ENCODE assay signal across 8 cellular contexts in genomic region chr17:80859004-80859941, GRCh38.
DNase-seq lines count a peak whose midpoint lies in the region; ATAC-seq, FAIRE-seq and TF ChIP-seq lines count a peak whose summit lies in the region.

No MANE protein-coding gene starts in this region.

- BruUV-seq in A673 (replicated peaks; lab: Mats Ljungman, UMichigan) (no TSS peak), IMR-90 (replicated peaks; lab: Mats Ljungman, UMichigan) (no TSS peak)

- POLR2A ChIA-PET in A673 (lab: Charles Lee; ENCODE audit: low non-redundant PET) (interaction anchor here (0.6 kb wide), 1 partner anchor 333 kb away, joined by 3 read pairs; no protein-coding TSS in a partner anchor), IMR-90 (lab: Charles Lee; ENCODE audit: unreplicated experiment) (interaction anchor here (0.6 kb wide), 1 partner anchor 315 kb away, joined by 3 read pairs; no protein-coding TSS in a partner anchor)

- H2BK5ac ChIP-seq in IMR-90 (ENCODE audit: low read depth, low read length, poor library complexity, severe bottlenecking): peak overlapping the region; percentile 100

- H3K14ac ChIP-seq in IMR-90 (replicated peaks; ENCODE audit: low read depth, low read length): peak overlapping the region; percentile 98

- H3K4me3 ChIP-seq in A673 (ENCODE audit: low read depth, low read length, poor library complexity, severe bottlenecking): no peak overlapping the region
- H3K4me3 ChIP-seq in IMR-90 (ENCODE audit: insufficient read depth, low read depth, low read length): no peak overlapping the region
- no peak overlapping the region for H3K4me3 ChIP-seq in astrocyte (ENCODE audit: insufficient read depth, low read depth, low read length)

- peaks cover 1% of the 10 kb centered on the region for H3K27me3 Mint-ChIP-seq in astrocyte (ENCODE audit: low read depth, unreplicated experiment)

- H4K20me1 ChIP-seq in IMR-90 (ENCODE audit: insufficient read depth, low read length) (no peaks in the 10 kb centered on the region), astrocyte (ENCODE audit: insufficient read depth, low read length) (no peaks in the 10 kb centered on the region)

- peak overlapping the region; percentile 100 for H2AK5ac ChIP-seq in IMR-90 (ENCODE audit: low read depth, low read length)

- intact Hi-C loops in A673 (cut with micrococcal nuclease; ENCODE audit: unreplicated experiment) (no loop called here), IMR-90 (cut with micrococcal nuclease) (loop anchor here (5.0 to 10.0 kb wide), 2 partner anchors 272 to 384 kb away; partner anchors contain the start of gene NPTX1)

- peak; percentile 67 for ATAC-seq in IMR-90 (ENCODE audit: low read depth)
- no peak for ATAC-seq in HG02623 (IDR thresholded peaks at IDR 0.05; ENCODE audit: unreplicated experiment)
- ATAC-seq in GM19351 (IDR thresholded peaks at IDR 0.05; ENCODE audit: unreplicated experiment): no peak

- peaks cover 16% of the 10 kb centered on the region for H3K4me1 ChIP-seq in A673 (ENCODE audit: insufficient read depth, low read length, poor library complexity, severe bottlenecking)
- H3K4me1 ChIP-seq in IMR-90 (ENCODE audit: control insufficient read depth, insufficient read depth, low read length): peaks cover 41% of the 10 kb centered on the region
- H3K4me1 ChIP-seq in astrocyte (ENCODE audit: insufficient read depth, low read length): peaks cover 37% of the 10 kb centered on the region

- peaks cover 14% of the 10 kb centered on the region for H3K36me3 Mint-ChIP-seq in astrocyte (ENCODE audit: low read depth, unreplicated experiment)

- H3K4me1 Mint-ChIP-seq in astrocyte (ENCODE audit: low read depth, unreplicated experiment): peaks cover 25% of the 10 kb centered on the region

- peak overlapping the region; percentile 86 for H3K27ac Mint-ChIP-seq in astrocyte (ENCODE audit: unreplicated experiment)

- TF ChIP-seq CTCF in A673 (conservative IDR thresholded peaks at IDR 0.05; ENCODE audit: low read depth, low read length) (peak; percentile 43), IMR-90 (conservative IDR thresholded peaks at IDR 0.05; ENCODE audit: low read depth, low read length) (peak; percentile 46), astrocyte (IDR thresholded peaks at IDR 0.05; ENCODE audit: insufficient read depth, low read depth, low read length) (peak; percentile 26)

- CTCF ChIA-PET in A673 (lab: Charles Lee) (interaction anchor here (1.0 to 1.4 kb wide), 2 partner anchors 26 to 384 kb away, joined by 3 to 4 read pairs; no protein-coding TSS in a partner anchor), IMR-90 (lab: Yijun Ruan, JAX) (no interaction called here)

- peak overlapping the region; percentile 96 for H4K5ac ChIP-seq in IMR-90 (ENCODE audit: low read depth, low read length)

- peaks cover 22 to 61% of the 10 kb centered on the region in 2 experiments for H3K79me1 ChIP-seq in IMR-90 (ENCODE audit: low read depth in 1 of 2, low read length in 2 of 2)

- peak; percentile 58 for TF ChIP-seq RAD21 in IMR-90 (IDR thresholded peaks at IDR 0.05; ENCODE audit: low read length)

- peak overlapping the region; percentile 99 for H4K8ac ChIP-seq in IMR-90 (ENCODE audit: low read depth in 2 of 2, low read length in 2 of 2)

- H2AFZ ChIP-seq in IMR-90 (replicated peaks; ENCODE audit: low read length, poor library complexity): peak overlapping the region; percentile 84
- peak overlapping the region; percentile 35 for H2AFZ ChIP-seq in astrocyte (ENCODE audit: low read depth, low read length)

- H3K23ac ChIP-seq in IMR-90 (ENCODE audit: low read depth, low read length): peak overlapping the region; percentile 95

- peak overlapping the region; percentile 79 for H3K56ac ChIP-seq in IMR-90 (ENCODE audit: extremely low read depth, insufficient read depth, low read length)

- peak overlapping the region; percentile 47 for H3K27ac ChIP-seq in A673 (ENCODE audit: low read depth, low read length, poor library complexity, severe bottlenecking)
- H3K27ac ChIP-seq in IMR-90 (ENCODE audit: insufficient read depth, low read length): peak overlapping the region; percentile 99
- H3K27ac ChIP-seq in astrocyte (ENCODE audit: low read depth, low read length): peak overlapping the region; percentile 100

- peak overlapping the region; percentile 96; the same call in 2 of the 3 replicates for H2BK15ac ChIP-seq in IMR-90 (ENCODE audit: low read depth, low read length)

- H3K9me3 Mint-ChIP-seq in astrocyte (ENCODE audit: unreplicated experiment): peaks cover 4% of the 10 kb centered on the region

- H2BK120ac ChIP-seq in IMR-90 (ENCODE audit: low read depth, low read length): peak overlapping the region; percentile 100

- H3K4me2 ChIP-seq in IMR-90 (ENCODE audit: low read depth, low read length): no peak overlapping the region
- H3K4me2 ChIP-seq in astrocyte (ENCODE audit: low read length): peak overlapping the region; percentile 55

- peak; percentile 90 for DNase-seq in A673 (ENCODE audit: low spot score)
- DNase-seq in IMR-90: peak; percentile 97
- peak; percentile 88 for DNase-seq in astrocyte (ENCODE audit: low read depth)
- DNase-seq in iPS-NIHi7 (ENCODE audit: extremely low spot score): peak; percentile 49
- DNase-seq in superior temporal gyrus (ENCODE audit: extremely low spot score): peak; percentile 75
- DNase-seq in NCI-H2107 (lab: John Stamatoyannopoulos, UW): no peak

- H3K36me3 ChIP-seq in A673 (ENCODE audit: insufficient read depth, low read length, poor library complexity, severe bottlenecking) (no peaks in the 10 kb centered on the region), IMR-90 (ENCODE audit: control insufficient read depth, insufficient read depth, low read length) (peaks cover 9% of the 10 kb centered on the region), astrocyte (ENCODE audit: insufficient read depth, low read length) (no peaks in the 10 kb centered on the region)

- H3K9me3 ChIP-seq in A673 (ENCODE audit: low read depth, low read length, poor library complexity, severe bottlenecking) (no peaks in the 10 kb centered on the region), IMR-90 (ENCODE audit: control insufficient read depth, insufficient read depth, low read length) (no peaks in the 10 kb centered on the region), astrocyte (ENCODE audit: insufficient read depth, low read depth, low read length) (no peaks in the 10 kb centered on the region)

- H3K4ac ChIP-seq in IMR-90 (ENCODE audit: low read depth, low read length): peak overlapping the region; percentile 100

- H3K79me2 ChIP-seq in astrocyte (ENCODE audit: insufficient read depth, low read length): no peaks in the 10 kb centered on the region

- H3K9ac ChIP-seq in IMR-90 (ENCODE audit: low read depth, low read length) (peak overlapping the region; percentile 28; the same call in 1 of the 2 replicates), astrocyte (ENCODE audit: low read length) (peak overlapping the region; percentile 60)

- FAIRE-seq in astrocyte (lab: Jason Lieb, UNC): peak; percentile 56

- peak overlapping the region; percentile 100 for H2BK20ac ChIP-seq in IMR-90 (ENCODE audit: low read depth, low read length)

- H4K91ac ChIP-seq in IMR-90 (ENCODE audit: insufficient read depth, low read depth, low read length): peak overlapping the region; percentile 100

- dilution Hi-C loops in IMR-90 (cut with HindIII; ENCODE audit: low sequenced_read_pairs, unreplicated experiment): no loop called here

- H3K4me3 Mint-ChIP-seq in astrocyte (ENCODE audit: unreplicated experiment): no peak overlapping the region

- peak; percentile 16; the same call in 1 of the 2 replicates for TF ChIP-seq POLR2A in IMR-90 (IDR thresholded peaks at IDR 0.05; ENCODE audit: low read depth, low read length)

- H3K18ac ChIP-seq in IMR-90 (ENCODE audit: low read depth, low read length): peak overlapping the region; percentile 95

- no peaks in the 10 kb centered on the region for H3K27me3 ChIP-seq in A673 (replicated peaks; ENCODE audit: insufficient read depth, low read depth, low read length, poor library complexity)
- no peaks in the 10 kb centered on the region for H3K27me3 ChIP-seq in IMR-90 (ENCODE audit: control insufficient read depth, insufficient read depth, low read length)
- H3K27me3 ChIP-seq in astrocyte (ENCODE audit: insufficient read depth, low read length): no peaks in the 10 kb centered on the region

- in situ Hi-C loops in IMR-90 (cut with MboI; ENCODE audit: low sequenced_read_pairs): no loop called here

- peak overlapping the region; percentile 98 for H2AK9ac ChIP-seq in IMR-90 (replicated peaks; ENCODE audit: low read depth, low read length, poor library complexity)

- 26% methylated on average over 23 of the region's 40 CpGs; no CpG with 5 or more reads in 1 of the 2 experiments for WGBS in IMR-90 (ENCODE audit: extremely low coverage in 2 of 2, insufficient read length in 1 of 2), 2 experiments

- H3K9me1 ChIP-seq in IMR-90 (ENCODE audit: insufficient read depth, low read length): peaks cover 51% of the 10 kb centered on the region

TF ChIP-seq in IMR-90, 13 proteins besides CTCF, POLR2A, EP300 and RAD21 (continues in another document):
- TF ChIP-seq NFE2L2 (IDR thresholded peaks at IDR 0.05; ENCODE audit: low read depth, low read length) (no peak), CHD1 (IDR thresholded peaks at IDR 0.05; ENCODE audit: low read depth, low read length) (no peak), MXI1 (IDR thresholded peaks at IDR 0.05; ENCODE audit: borderline replicate concordance, low read depth, low read length) (no peak), RFX5 (IDR thresholded peaks at IDR 0.05; ENCODE audit: low read depth, low read length) (no peak), MAFK (IDR thresholded peaks at IDR 0.05; ENCODE audit: low read depth, low read length) (no peak), FOS (IDR thresholded peaks at IDR 0.05; ENCODE audit: low read depth, low read length) (peak; percentile 55), SMC3 (IDR thresholded peaks at IDR 0.05; ENCODE audit: low read depth, low read length) (peak; percentile 34; the same call in 1 of the 2 replicates), RCOR1 (IDR thresholded peaks at IDR 0.05; ENCODE audit: insufficient replicate concordance, low read length) (no peak), BHLHE40 (IDR thresholded peaks at IDR 0.05; ENCODE audit: low read depth, low read length) (peak; percentile 95), CEBPB (IDR thresholded peaks at IDR 0.05; ENCODE audit: low read depth, low read length) (no peak)
- TF ChIP-seq, protein P1, sequence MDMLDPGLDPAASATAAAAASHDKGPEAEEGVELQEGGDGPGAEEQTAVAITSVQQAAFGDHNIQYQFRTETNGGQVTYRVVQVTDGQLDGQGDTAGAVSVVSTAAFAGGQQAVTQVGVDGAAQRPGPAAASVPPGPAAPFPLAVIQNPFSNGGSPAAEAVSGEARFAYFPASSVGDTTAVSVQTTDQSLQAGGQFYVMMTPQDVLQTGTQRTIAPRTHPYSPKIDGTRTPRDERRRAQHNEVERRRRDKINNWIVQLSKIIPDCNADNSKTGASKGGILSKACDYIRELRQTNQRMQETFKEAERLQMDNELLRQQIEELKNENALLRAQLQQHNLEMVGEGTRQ (IDR thresholded peaks at IDR 0.05; ENCODE audit: low read depth, low read length): peak; percentile 65

Comparison
In these comparisons a context has a peak if more than half of its experiments do, and no peak if none do; other contexts are left out.
1. H3K27ac ChIP-seq: peak in every context shown above with its lines; median percentile 100 in astrocyte; 99 in IMR-90; 47 in A673.